ENCODE assay signal across 1 cellular context in genomic region chr17:39118674-39119419, GRCh38.
TF ChIP-seq lines count a peak whose summit lies in the region.

No MANE protein-coding gene starts in this region.

TF ChIP-seq in HepG2, 621 proteins besides CTCF, POLR2A, EP300 and RAD21:
- no peak for TF ChIP-seq ZNF7 (CRISPR knock-in tag; IDR thresholded peaks at IDR 0.05)
- TF ChIP-seq NFYC (CRISPR knock-in tag; IDR thresholded peaks at IDR 0.05): peak; percentile 32; the same call in 1 of the 2 replicates
- TF ChIP-seq NFYB (CRISPR knock-in tag; IDR thresholded peaks at IDR 0.05): peak; percentile 41
TF ChIP-seq in HepG2: peak in this region for 2.
